Comparison of ENCODE assay signal across 17 cellular contexts in genomic region chr2:233838251-233838650, GRCh38. TPM values are rescaled to one million over a fixed set of nuclear protein-coding genes. Genes with fewer than 3 reads are reported as not detected.
A peak's percentile ranks its signal among the peaks of the same experiment; 100 is the strongest.
DNase-seq lines count a peak whose midpoint lies in the region; TF ChIP-seq lines count a peak whose summit lies in the region.
"Had no signal": no experiment of that assay in that cellular context is flagged by ENCODE, and none has a peak within 500 bp of the region (broad histone marks: within the 10 kb centered on the region; RNA-seq: fewer than 3 reads in every experiment).

No MANE protein-coding gene starts in this region.

- no peaks in the 10 kb centered on the region for H3K9me3 ChIP-seq in CD4-positive, alpha-beta memory T cell (ENCODE audit: control insufficient read depth in 1 of 2, low read length in 2 of 2)

- CTCF ChIA-PET in CD4-positive, alpha-beta memory T cell (lab: Charles Lee; ENCODE audit: partially characterized antibody): interaction anchor here (1.6 kb wide), 1 partner anchor 19 kb away, joined by 5 read pairs; no protein-coding TSS in a partner anchor

- no peak for DNase-seq in T-helper 2 cell treated with Interferon-gamma antibody and Interleukin-4, amounts not matched to agents 5 μg/mL and 100 μg/mL, for 36 hours (ENCODE audit: low spot score)
- DNase-seq in T-helper 2 cell: no peak
- no peak for DNase-seq in CD14-positive monocyte (ENCODE audit: low spot score)
- DNase-seq in activated T-helper 2 cell treated with anti-CD3 and anti-CD28 coated beads, Interferon-gamma antibody, Interleukin-2, Interleukin-4, amounts not matched to agents 10 μg/mL and 5 μg/mL and 100 μg/mL, durations not matched to agents 14 hours and 24 hours and 36 hours (ENCODE audit: low spot score): no peak
- no peak for DNase-seq in neural crest cell (ENCODE audit: low read depth, low spot score)
- DNase-seq in CD4-positive, alpha-beta memory T cell: no peak
- DNase-seq in 8988T: no peak
- no peak for DNase-seq in NCI-H1105 (lab: John Stamatoyannopoulos, UW)
- DNase-seq: activated CD4-positive, alpha-beta T cell treated with anti-CD3 and anti-CD28 coated beads, Interleukin-2, amount 50 U/mL, for 4 hours; anterior cingulate cortex; natural killer cell; NCI-H1417 treated with DMSO at 0.1 percent for 48 hours; NCI-H748 treated with DMSO at 0.1 percent for 48 hours; PC-9 had no signal

- no peaks in the 10 kb centered on the region for H3K36me3 ChIP-seq in CD4-positive, alpha-beta memory T cell (ENCODE audit: insufficient read depth, low read length)

- H3K4me3 ChIP-seq in CD4-positive, alpha-beta memory T cell (ENCODE audit: low read length in 2 of 2): no peak overlapping the region
- H3K4me3 ChIP-seq: PC-9, smooth muscle cell had no signal

- POLR2A ChIA-PET in CD4-positive, alpha-beta memory T cell (lab: Charles Lee; ENCODE audit: partially characterized antibody): no interaction called here

- peaks cover 91% of the 10 kb centered on the region for H3K36me3 Mint-ChIP-seq in T-helper 2 cell treated with Interferon-gamma antibody and Interleukin-4, amounts not matched to agents 5 μg/mL and 100 μg/mL, for 36 hours (ENCODE audit: low read depth)
- peaks cover 91 to 96% of the 10 kb centered on the region in 2 donors for H3K36me3 Mint-ChIP-seq in CD14-positive monocyte
- peaks cover 87% of the 10 kb centered on the region for H3K36me3 Mint-ChIP-seq in activated T-helper 2 cell treated with anti-CD3 and anti-CD28 coated beads, Interferon-gamma antibody, Interleukin-2, Interleukin-4, amounts not matched to agents 10 μg/mL and 5 μg/mL and 100 μg/mL, durations not matched to agents 14 hours and 24 hours and 36 hours (ENCODE audit: low read depth)
- peaks cover 44% of the 10 kb centered on the region for H3K36me3 Mint-ChIP-seq in neural crest cell (ENCODE audit: low read depth)
- no peaks in the 10 kb centered on the region for H3K36me3 Mint-ChIP-seq in CD4-positive, alpha-beta memory T cell
- H3K36me3 Mint-ChIP-seq: memory B cell, natural killer cell had no signal

- H3K4me1 Mint-ChIP-seq in T-helper 2 cell treated with Interferon-gamma antibody and Interleukin-4, amounts not matched to agents 5 μg/mL and 100 μg/mL, for 36 hours (ENCODE audit: low read depth): peaks cover 36% of the 10 kb centered on the region
- H3K4me1 Mint-ChIP-seq in CD14-positive monocyte (peaks cover 4% of the 10 kb centered on the region), neural crest cell (peaks cover 23% of the 10 kb centered on the region)
- H3K4me1 Mint-ChIP-seq in activated T-helper 2 cell treated with anti-CD3 and anti-CD28 coated beads, Interferon-gamma antibody, Interleukin-2, Interleukin-4, amounts not matched to agents 10 μg/mL and 5 μg/mL and 100 μg/mL, durations not matched to agents 14 hours and 24 hours and 36 hours (ENCODE audit: low read depth): peaks cover 29% of the 10 kb centered on the region
- H3K4me1 Mint-ChIP-seq in CD4-positive, alpha-beta memory T cell: peaks cover 2 to 12% (median 5%) of the 10 kb centered on the region in 4 donors

- no peaks in the 10 kb centered on the region for H3K9me3 Mint-ChIP-seq in T-helper 2 cell treated with Interferon-gamma antibody and Interleukin-4, amounts not matched to agents 5 μg/mL and 100 μg/mL, for 36 hours
- no peaks in the 10 kb centered on the region for H3K9me3 Mint-ChIP-seq in CD14-positive monocyte
- H3K9me3 Mint-ChIP-seq in activated T-helper 2 cell treated with anti-CD3 and anti-CD28 coated beads, Interferon-gamma antibody, Interleukin-2, Interleukin-4, amounts not matched to agents 10 μg/mL and 5 μg/mL and 100 μg/mL, durations not matched to agents 14 hours and 24 hours and 36 hours: no peaks in the 10 kb centered on the region
- H3K9me3 Mint-ChIP-seq in neural crest cell: no peaks in the 10 kb centered on the region
- H3K9me3 Mint-ChIP-seq in CD4-positive, alpha-beta memory T cell: peaks cover 0 to 3% (median 0%) of the 10 kb centered on the region in 8 donors
- H3K9me3 Mint-ChIP-seq: memory B cell, natural killer cell had no signal

- H3K27ac Mint-ChIP-seq in T-helper 2 cell treated with Interferon-gamma antibody and Interleukin-4, amounts not matched to agents 5 μg/mL and 100 μg/mL, for 36 hours: peak overlapping the region; percentile 53
- H3K27ac Mint-ChIP-seq in CD14-positive monocyte (peak overlapping the region in 4 of 7 donors; percentile 5 to 84 (median 50)), neural crest cell (ENCODE audit: unreplicated experiment) (peak overlapping the region; percentile 85)
- H3K27ac Mint-ChIP-seq in activated T-helper 2 cell treated with anti-CD3 and anti-CD28 coated beads, Interferon-gamma antibody, Interleukin-2, Interleukin-4, amounts not matched to agents 10 μg/mL and 5 μg/mL and 100 μg/mL, durations not matched to agents 14 hours and 24 hours and 36 hours: peak overlapping the region; percentile 25
- H3K27ac Mint-ChIP-seq in CD4-positive, alpha-beta memory T cell: peak overlapping the region in 2 of 7 donors; percentile 41 to 89
- H3K27ac Mint-ChIP-seq: memory B cell had no signal

- H3K27me3 Mint-ChIP-seq in T-helper 2 cell treated with Interferon-gamma antibody and Interleukin-4, amounts not matched to agents 5 μg/mL and 100 μg/mL, for 36 hours (ENCODE audit: low read depth): no peaks in the 10 kb centered on the region
- peaks cover 0 to 2% (median 0%) of the 10 kb centered on the region in 3 donors for H3K27me3 Mint-ChIP-seq in CD14-positive monocyte (ENCODE audit: low read depth in 3 of 3)
- H3K27me3 Mint-ChIP-seq in activated T-helper 2 cell treated with anti-CD3 and anti-CD28 coated beads, Interferon-gamma antibody, Interleukin-2, Interleukin-4, amounts not matched to agents 10 μg/mL and 5 μg/mL and 100 μg/mL, durations not matched to agents 14 hours and 24 hours and 36 hours (ENCODE audit: low read depth): no peaks in the 10 kb centered on the region
- no peaks in the 10 kb centered on the region for H3K27me3 Mint-ChIP-seq in neural crest cell (ENCODE audit: low read depth)
- H3K27me3 Mint-ChIP-seq in CD4-positive, alpha-beta memory T cell: no peaks in the 10 kb centered on the region
- H3K27me3 Mint-ChIP-seq: memory B cell, progenitor cell of endocrine pancreas had no signal

- H3K4me3 Mint-ChIP-seq in T-helper 2 cell treated with Interferon-gamma antibody and Interleukin-4, amounts not matched to agents 5 μg/mL and 100 μg/mL, for 36 hours: peak overlapping the region; percentile 30
- H3K4me3 Mint-ChIP-seq in CD14-positive monocyte (no peak overlapping the region), neural crest cell (no peak overlapping the region)
- no peak overlapping the region for H3K4me3 Mint-ChIP-seq in activated T-helper 2 cell treated with anti-CD3 and anti-CD28 coated beads, Interferon-gamma antibody, Interleukin-2, Interleukin-4, amounts not matched to agents 10 μg/mL and 5 μg/mL and 100 μg/mL, durations not matched to agents 14 hours and 24 hours and 36 hours (ENCODE audit: low read depth)
- no peak overlapping the region for H3K4me3 Mint-ChIP-seq in CD4-positive, alpha-beta memory T cell
- H3K4me3 Mint-ChIP-seq: memory B cell, natural killer cell had no signal

- H3K4me1 ChIP-seq in CD4-positive, alpha-beta memory T cell (ENCODE audit: insufficient read depth, low read length): no peaks in the 10 kb centered on the region

- H3K27ac ChIP-seq in CD4-positive, alpha-beta memory T cell (ENCODE audit: low read depth, low read length): no peak overlapping the region
- H3K27ac ChIP-seq: PC-9 had no signal

- TF ChIP-seq CTCF in CD14-positive monocyte (IDR thresholded peaks at IDR 0.05) (no peak), neural crest cell (conservative IDR thresholded peaks at IDR 0.05) (no peak)

- intact Hi-C loops in CD14-positive monocyte (cut with micrococcal nuclease): no loop called here
- intact Hi-C loops in activated T-helper 2 cell treated with anti-CD3 and anti-CD28 coated beads, Interferon-gamma antibody, Interleukin-2, Interleukin-4, amounts not matched to agents 10 μg/mL and 5 μg/mL and 100 μg/mL, durations not matched to agents 14 hours and 24 hours and 36 hours (cut with micrococcal nuclease): no loop called here
- intact Hi-C loops in CD4-positive, alpha-beta memory T cell (cut with micrococcal nuclease): no loop called here

- H3K27me3 ChIP-seq in CD4-positive, alpha-beta memory T cell (ENCODE audit: insufficient read depth, low read length): no peaks in the 10 kb centered on the region

RNA-seq across cellular contexts. Expression of gene HJURP, which starts 16.1 kb away (rescaled TPM):
- not detected for polyA plus RNA-seq in CD14-positive monocyte
- 50.5 and 52.4 TPM in 2 replicates for total RNA-seq in activated T-helper 2 cell treated with anti-CD3 and anti-CD28 coated beads, Interferon-gamma antibody, Interleukin-2, Interleukin-4, amounts not matched to agents 10 μg/mL and 5 μg/mL and 100 μg/mL, durations not matched to agents 14 hours and 24 hours and 36 hours
- 62.3 and 63.6 TPM in 2 replicates for total RNA-seq in neural crest cell
- total RNA-seq in CD4-positive, alpha-beta memory T cell: under 1 TPM; 0.19 to 0.44 TPM
- polyA plus RNA-seq in CD4-positive, alpha-beta memory T cell: not detected

Comparison
In these comparisons a context has a peak if more than half of its experiments do, and no peak if none do; other contexts are left out.
1. RNA of gene HJURP, which starts 16.1 kb away (total RNA-seq): 62.3 to 63.6 TPM in neural crest cell and 50.5 to 52.4 TPM in activated T-helper 2 cell treated with anti-CD3 and anti-CD28 coated beads, Interferon-gamma antibody, Interleukin-2, Interleukin-4, amounts not matched to agents 10 μg/mL and 5 μg/mL and 100 μg/mL, durations not matched to agents 14 hours and 24 hours and 36 hours; 0.19 to 0.44 TPM in CD4-positive, alpha-beta memory T cell; every median in the first group is over 10 times any median in the second.